18 cellular contexts compared by ENCODE assay signal in the genomic region with DNA sequence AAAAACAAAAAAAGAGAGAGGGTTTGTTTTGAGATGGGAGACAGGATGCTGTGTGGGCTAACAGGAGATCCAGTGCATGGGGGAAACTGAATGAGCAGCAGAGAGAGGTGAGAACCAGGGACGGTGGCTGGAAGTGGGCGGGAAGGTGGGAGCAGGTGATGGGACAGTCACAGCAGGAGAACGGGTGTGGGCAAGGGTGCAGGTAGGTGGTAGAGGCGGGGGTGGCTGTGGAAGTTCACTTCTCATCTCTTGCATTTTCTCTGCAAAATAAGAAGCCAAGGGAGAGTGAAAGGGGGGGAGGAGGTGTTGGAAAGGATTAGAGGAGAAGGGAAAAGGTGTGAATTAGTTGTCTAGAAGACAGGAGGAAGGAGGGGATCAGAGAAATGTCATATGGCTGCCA. TPM values are rescaled to one million over a fixed set of nuclear protein-coding genes. Genes with fewer than 3 reads are reported as not detected.
A peak's percentile ranks its signal among the peaks of the same experiment; 100 is the strongest.
DNase-seq lines count a peak whose midpoint lies in the region; ATAC-seq, FAIRE-seq and TF ChIP-seq lines count a peak whose summit lies in the region.
"Had no signal": no experiment of that assay in that cellular context is flagged by ENCODE, and none has a peak within 500 bp of the region (broad histone marks: within the 10 kb centered on the region; RNA-seq: fewer than 3 reads in every experiment).

No MANE protein-coding gene starts in this region.

- ATAC-seq in HepG2 (no peak), right lobe of liver (no peak), left lobe of liver (peak; percentile 7), GM19023 (IDR thresholded peaks at IDR 0.05; ENCODE audit: unreplicated experiment) (no peak), T-helper 17 cell (no peak)
- ATAC-seq: GM23338 had no signal

- TF ChIP-seq RAD21 in HepG2 (CRISPR knock-in tag; IDR thresholded peaks at IDR 0.05), result no peak

- 89% methylated on average over 4 of the region's 4 CpGs for WGBS in HepG2 (ENCODE audit: low lambda C conversion rate)
- WGBS in right lobe of liver (ENCODE audit: insufficient coverage, low coverage, low lambda C conversion rate, missing lambda C conversion rate), result 63% methylated on average over 4 of the region's 4 CpGs
- WGBS in esophagus muscularis mucosa, result 76% methylated on average over 4 of the region's 4 CpGs

- FAIRE-seq in HepG2 (lab: Jason Lieb, UNC) (no peak), frontal cortex (lab: Jason Lieb, UNC) (no peak)
- FAIRE-seq: GM12891, HTR-8/SVneo had no signal

- DNase-seq in HepG2 (ENCODE audit: low spot score), result no peak
- DNase-seq in right lobe of liver, result no peak
- no peak for DNase-seq in left lobe of liver (ENCODE audit: low spot score)
- DNase-seq in posterior vena cava (ENCODE audit: low spot score), result peak; percentile 14
- DNase-seq in esophagus muscularis mucosa (ENCODE audit: extremely low spot score), result no peak
- no peak for DNase-seq in T-helper 17 cell
- DNase-seq in frontal cortex (ENCODE audit: low spot score in 2 of 2), result no peak
- DNase-seq: AML-193, Caco-2, DMS79, H7 had no signal

- H3K4me3 ChIP-seq in HepG2 (replicated peaks in 1 of 3; ENCODE audit: insufficient read depth in 1 of 3, low read depth in 2 of 3, low read length in 3 of 3), result no peak overlapping the region
- no peak overlapping the region for H3K4me3 ChIP-seq in right lobe of liver
- H3K4me3 ChIP-seq in esophagus muscularis mucosa, result no peak overlapping the region
- H3K4me3 ChIP-seq: BLaER1, GM23338 had no signal

- H3K27me3 ChIP-seq in HepG2 (ENCODE audit: control insufficient read depth in 1 of 2, insufficient read depth in 2 of 2, low read length in 2 of 2) (no peaks in the 10 kb centered on the region), right lobe of liver (no peaks in the 10 kb centered on the region), esophagus muscularis mucosa (no peaks in the 10 kb centered on the region)
- H3K27me3 ChIP-seq: BLaER1 had no signal

- CTCF ChIA-PET in HepG2 (lab: Yijun Ruan, JAX; ENCODE audit: low intra/inter-chr PET ratio, low total read pairs), result no interaction called here

- H3K9me3 ChIP-seq in HepG2 (ENCODE audit: low read length) (no peaks in the 10 kb centered on the region), right lobe of liver (no peaks in the 10 kb centered on the region), esophagus muscularis mucosa (no peaks in the 10 kb centered on the region), T-helper 17 cell (ENCODE audit: control insufficient read depth, low read length, poor library complexity, severe bottlenecking) (no peaks in the 10 kb centered on the region)
- H3K9me3 ChIP-seq: BLaER1, Caco-2 had no signal

- peaks cover 8% of the 10 kb centered on the region; the same call in 1 of the 2 replicates for H4K20me1 ChIP-seq in HepG2 (ENCODE audit: insufficient read depth, low read length)
- H4K20me1 ChIP-seq: BLaER1 had no signal

- H3K9ac ChIP-seq in HepG2 (ENCODE audit: insufficient read depth, low read depth, low read length), result no peak overlapping the region
- H3K9ac ChIP-seq: BLaER1 had no signal

- H3K4me1 Mint-ChIP-seq in T-helper 17 cell, result peaks cover 16% of the 10 kb centered on the region

- no peak overlapping the region for H3K4me2 ChIP-seq in HepG2 (ENCODE audit: low read depth, low read length)
- H3K4me2 ChIP-seq: BLaER1, GM23338 had no signal

- no TSS peak for BruUV-seq in HepG2 (replicated peaks; lab: Mats Ljungman, UMichigan)

- H3K79me2 ChIP-seq in HepG2 (ENCODE audit: insufficient read depth, low read length), result no peaks in the 10 kb centered on the region

- H3K36me3 ChIP-seq in HepG2 (replicated peaks in 1 of 2; ENCODE audit: control insufficient read depth in 1 of 2, insufficient read depth in 2 of 2, low read length in 2 of 2) (peaks cover 1 to 3% of the 10 kb centered on the region in 2 experiments; a peak in 3 of 5 replicates), right lobe of liver (no peaks in the 10 kb centered on the region), esophagus muscularis mucosa (peaks cover 0 to 31% (median 7%) of the 10 kb centered on the region in 4 donors)
- H3K36me3 ChIP-seq: BLaER1 had no signal

- H3K36me3 Mint-ChIP-seq in T-helper 17 cell (ENCODE audit: low read depth), result peaks cover 4% of the 10 kb centered on the region
- H3K36me3 Mint-ChIP-seq: CD8-positive, alpha-beta memory T cell had no signal

- H3K4me3 Mint-ChIP-seq in T-helper 17 cell, result no peak overlapping the region
- H3K4me3 Mint-ChIP-seq: CD8-positive, alpha-beta memory T cell; GM23338 had no signal

- H3K27me3 Mint-ChIP-seq in T-helper 17 cell, result peaks cover 25% of the 10 kb centered on the region

- no peak overlapping the region for H3K27ac Mint-ChIP-seq in T-helper 17 cell
- H3K27ac Mint-ChIP-seq: CD8-positive, alpha-beta memory T cell; GM23338 had no signal

- TF ChIP-seq EP300 in HepG2 (IDR thresholded peaks at IDR 0.05; ENCODE audit: low read depth in 2 of 2, low read length in 2 of 2), result no peak
- no peak for TF ChIP-seq EP300 in HepG2 (CRISPR knock-in tag; IDR thresholded peaks at IDR 0.05; ENCODE audit: borderline replicate concordance)
- TF ChIP-seq EP300 in esophagus muscularis mucosa (IDR thresholded peaks at IDR 0.05), result no peak

- TF ChIP-seq POLR2A in HepG2 (IDR thresholded peaks at IDR 0.05; ENCODE audit: insufficient read depth in 1 of 2, low read depth in 2 of 2, low read length in 2 of 2), result no peak
- no peak for TF ChIP-seq POLR2A in right lobe of liver (IDR thresholded peaks at IDR 0.05)
- no peak for TF ChIP-seq POLR2A in esophagus muscularis mucosa (IDR thresholded peaks at IDR 0.05; ENCODE audit: low read depth)

- peaks cover 34% of the 10 kb centered on the region for H3K4me1 ChIP-seq in HepG2 (ENCODE audit: insufficient read depth, low read length)
- H3K4me1 ChIP-seq in right lobe of liver, result peaks cover 0 to 19% (median 7%) of the 10 kb centered on the region in 4 donors
- H3K4me1 ChIP-seq in esophagus muscularis mucosa, result peaks cover 11 to 13% (median 12%) of the 10 kb centered on the region in 4 donors

- in situ Hi-C loops in HepG2 (cut with HindIII; ENCODE audit: extremely low pct_ligation_motif_present, low pct_unique_long_range_greater_than_20kb), result no loop called here

- POLR2A ChIA-PET in HepG2 (lab: Yijun Ruan, JAX), result interaction anchor here (1.3 to 1.5 kb wide), 2 partner anchors 22 to 23 kb away, joined by 4 to 10 read pairs; a partner anchor contains a TSS

- intact Hi-C loops in HepG2 (cut with micrococcal nuclease; ENCODE audit: unreplicated experiment) (no loop called here), right lobe of liver (cut with DNase I) (no loop called here), posterior vena cava (cut with DNase I) (no loop called here), esophagus muscularis mucosa (cut with DNase I) (no loop called here)

- no peak overlapping the region for H2AFZ ChIP-seq in HepG2 (ENCODE audit: low read length)
- H2AFZ ChIP-seq: GM23338 had no signal

- H3K27ac ChIP-seq in HepG2 (ENCODE audit: extremely low read length, insufficient read depth, low read length) (no peak overlapping the region), right lobe of liver (no peak overlapping the region), esophagus muscularis mucosa (replicated peaks in 1 of 4) (no peak overlapping the region)
- H3K27ac ChIP-seq: BLaER1 had no signal

- TF ChIP-seq CTCF in HepG2 (CRISPR knock-in tag; IDR thresholded peaks at IDR 0.05) (no peak), right lobe of liver (IDR thresholded peaks at IDR 0.05) (no peak), esophagus muscularis mucosa (IDR thresholded peaks at IDR 0.05) (no peak)

RNA-seq across cellular contexts. Expression of a gene that starts 21.9 kb away (rescaled TPM):
- total RNA-seq in HepG2 (2016; rRNA removed; fragmentation: Illumina TruSeq; extraction: Trizol) (17.9 and 22.1 TPM in 2 replicates), right lobe of liver (10 to 100 TPM; 19.9 to 57.9 (median 36.7) TPM), left lobe of liver (64.3 TPM), posterior vena cava (10 to 100 TPM; 17.4 to 23.0 TPM), esophagus muscularis mucosa (10 to 100 TPM; 24.9 to 47.8 (median 34.8) TPM), T-helper 17 cell (under 1 TPM in 1 of 2 donors, not detected in 1; 0.16 TPM), frontal cortex (4.5 TPM)
- total RNA-seq in HepG2 (2016; cell fraction: cytosol; rRNA removed; fragmentation: Illumina TruSeq; extraction: Trizol; ENCODE audit: low read depth), result 14.6 and 15.1 TPM in 2 replicates
- total RNA-seq in HepG2 (2016; cell fraction: insoluble cytoplasmic fraction; rRNA removed; fragmentation: Illumina TruSeq; extraction: Trizol), result 17.1 and 20.8 TPM in 2 replicates
- 19.2 and 21.9 TPM in 2 replicates for total RNA-seq in HepG2 (2016; cell fraction: membrane; rRNA removed; fragmentation: Illumina TruSeq; extraction: Trizol)
- total RNA-seq in HepG2 (2016; cell fraction: nucleus; rRNA removed; fragmentation: Illumina TruSeq; extraction: Trizol), result 11.9 and 15.2 TPM in 2 replicates
- 58.7 and 64.8 TPM in 2 replicates for polyA plus RNA-seq in HepG2 (2011; rRNA removed)
- polyA plus RNA-seq in HepG2 (2011; cell fraction: cytosol; rRNA removed), result 31.8 and 40.9 TPM in 2 replicates
- polyA plus RNA-seq in HepG2 (2011; cell fraction: nucleus; rRNA removed), result 155 and 176 TPM in 2 replicates
- polyA plus RNA-seq in HepG2 (2012), result 52.3 and 56.5 TPM in 2 replicates
- 5.2 and 6.0 TPM in 2 replicates for polyA plus RNA-seq in HepG2 (2016; cell fraction: cytosol; fragmentation: Illumina TruSeq; extraction: Trizol; ENCODE audit: low read depth)
- polyA plus RNA-seq in HepG2 (2016; cell fraction: insoluble cytoplasmic fraction; fragmentation: Illumina TruSeq; extraction: Trizol; ENCODE audit: low read depth), result 20.8 and 23.0 TPM in 2 replicates
- 11.3 and 11.6 TPM in 2 replicates for polyA plus RNA-seq in HepG2 (2016; cell fraction: membrane; fragmentation: Illumina TruSeq; extraction: Trizol; ENCODE audit: low read depth)
- polyA plus RNA-seq in HepG2 (2016; cell fraction: nucleus; fragmentation: Illumina TruSeq; extraction: Trizol; ENCODE audit: insufficient read depth, low read depth), result 61.3 and 68.3 TPM in 2 replicates
- polyA minus RNA-seq in HepG2 (2011; rRNA and poly(A)+ RNA removed; ENCODE audit: low replicate concordance), result 2.5 and 39.3 TPM in 2 replicates
- 13.8 and 18.9 TPM in 2 replicates for polyA minus RNA-seq in HepG2 (2011; cell fraction: cytosol; rRNA and poly(A)+ RNA removed)
- polyA minus RNA-seq in HepG2 (2011; cell fraction: nucleus; rRNA and poly(A)+ RNA removed), result 47.0 and 48.8 TPM in 2 replicates
- total RNA-seq: CD8-positive, alpha-beta memory T cell had no signal

RNA-seq across cellular contexts. Expression of a gene that starts 22.9 kb away (rescaled TPM):
- total RNA-seq in HepG2 (2016; rRNA removed; fragmentation: Illumina TruSeq; extraction: Trizol) (54.8 and 75.1 TPM in 2 replicates), right lobe of liver (10 to 100 TPM; 21.2 to 49.5 (median 24.0) TPM), left lobe of liver (24.2 TPM), posterior vena cava (10 to 100 TPM; 17.8 to 21.4 TPM), esophagus muscularis mucosa (10 to 100 TPM; 18.0 to 33.2 (median 27.3) TPM), T-helper 17 cell (10 to 100 TPM; 18.9 to 22.0 TPM), frontal cortex (17.1 TPM)
- total RNA-seq in HepG2 (2016; cell fraction: cytosol; rRNA removed; fragmentation: Illumina TruSeq; extraction: Trizol; ENCODE audit: low read depth), result 23.3 and 27.3 TPM in 2 replicates
- total RNA-seq in HepG2 (2016; cell fraction: insoluble cytoplasmic fraction; rRNA removed; fragmentation: Illumina TruSeq; extraction: Trizol), result 53.5 and 80.4 TPM in 2 replicates
- 39.3 and 49.4 TPM in 2 replicates for total RNA-seq in HepG2 (2016; cell fraction: membrane; rRNA removed; fragmentation: Illumina TruSeq; extraction: Trizol)
- 20.5 and 23.1 TPM in 2 replicates for total RNA-seq in HepG2 (2016; cell fraction: nucleus; rRNA removed; fragmentation: Illumina TruSeq; extraction: Trizol)
- 27.5 and 39.4 TPM in 2 replicates for polyA plus RNA-seq in HepG2 (2011; rRNA removed)
- 33.2 and 61.8 TPM in 2 replicates for polyA plus RNA-seq in HepG2 (2011; cell fraction: cytosol; rRNA removed)
- polyA plus RNA-seq in HepG2 (2011; cell fraction: nucleus; rRNA removed), result 30.3 and 31.5 TPM in 2 replicates
- polyA plus RNA-seq in HepG2 (2012), result 21.4 and 33.9 TPM in 2 replicates
- polyA plus RNA-seq in HepG2 (2016; cell fraction: cytosol; fragmentation: Illumina TruSeq; extraction: Trizol; ENCODE audit: low read depth), result 25.8 and 31.9 TPM in 2 replicates
- 83.6 and 90.1 TPM in 2 replicates for polyA plus RNA-seq in HepG2 (2016; cell fraction: insoluble cytoplasmic fraction; fragmentation: Illumina TruSeq; extraction: Trizol; ENCODE audit: low read depth)
- 40.3 and 46.6 TPM in 2 replicates for polyA plus RNA-seq in HepG2 (2016; cell fraction: membrane; fragmentation: Illumina TruSeq; extraction: Trizol; ENCODE audit: low read depth)
- polyA plus RNA-seq in HepG2 (2016; cell fraction: nucleus; fragmentation: Illumina TruSeq; extraction: Trizol; ENCODE audit: insufficient read depth, low read depth), result 39.6 and 43.0 TPM in 2 replicates
- 30.4 and 47.1 TPM in 2 replicates for polyA minus RNA-seq in HepG2 (2011; rRNA and poly(A)+ RNA removed; ENCODE audit: low replicate concordance)
- 11.2 and 16.5 TPM in 2 replicates for polyA minus RNA-seq in HepG2 (2011; cell fraction: cytosol; rRNA and poly(A)+ RNA removed)
- 6.3 and 8.4 TPM in 2 replicates for polyA minus RNA-seq in HepG2 (2011; cell fraction: nucleus; rRNA and poly(A)+ RNA removed)

RNA-seq across cellular contexts. Expression of a gene that starts 23.1 kb away (rescaled TPM):
- total RNA-seq in HepG2 (2016; rRNA removed; fragmentation: Illumina TruSeq; extraction: Trizol) (30.1 and 48.6 TPM in 2 replicates), right lobe of liver (10 to 100 TPM; 10.6 to 26.5 (median 18.7) TPM), left lobe of liver (12.8 TPM), posterior vena cava (1 to 10 TPM; 8.2 to 9.5 TPM), esophagus muscularis mucosa (10 to 100 TPM in 2 of 4 donors, 1 to 10 TPM in 2; 6.8 to 14.6 (median 9.1) TPM), T-helper 17 cell (10 to 100 TPM; 18.6 to 19.5 TPM), frontal cortex (6.9 TPM)
- 17.3 and 23.4 TPM in 2 replicates for total RNA-seq in HepG2 (2016; cell fraction: cytosol; rRNA removed; fragmentation: Illumina TruSeq; extraction: Trizol; ENCODE audit: low read depth)
- 25.7 and 50.3 TPM in 2 replicates for total RNA-seq in HepG2 (2016; cell fraction: insoluble cytoplasmic fraction; rRNA removed; fragmentation: Illumina TruSeq; extraction: Trizol)
- 19.8 TPM in 2 replicates for total RNA-seq in HepG2 (2016; cell fraction: membrane; rRNA removed; fragmentation: Illumina TruSeq; extraction: Trizol)
- total RNA-seq in HepG2 (2016; cell fraction: nucleus; rRNA removed; fragmentation: Illumina TruSeq; extraction: Trizol), result 43.2 and 49.1 TPM in 2 replicates
- polyA plus RNA-seq in HepG2 (2011; rRNA removed), result 40.0 and 41.5 TPM in 2 replicates
- polyA plus RNA-seq in HepG2 (2011; cell fraction: cytosol; rRNA removed), result 14.5 and 33.6 TPM in 2 replicates
- polyA plus RNA-seq in HepG2 (2011; cell fraction: nucleus; rRNA removed), result 222 and 300 TPM in 2 replicates
- polyA plus RNA-seq in HepG2 (2012), result 22.4 and 26.7 TPM in 2 replicates
- polyA plus RNA-seq in HepG2 (2016; cell fraction: cytosol; fragmentation: Illumina TruSeq; extraction: Trizol; ENCODE audit: low read depth), result 11.3 and 13.5 TPM in 2 replicates
- 26.8 and 33.0 TPM in 2 replicates for polyA plus RNA-seq in HepG2 (2016; cell fraction: insoluble cytoplasmic fraction; fragmentation: Illumina TruSeq; extraction: Trizol; ENCODE audit: low read depth)
- polyA plus RNA-seq in HepG2 (2016; cell fraction: membrane; fragmentation: Illumina TruSeq; extraction: Trizol; ENCODE audit: low read depth), result 16.0 and 17.2 TPM in 2 replicates
- polyA plus RNA-seq in HepG2 (2016; cell fraction: nucleus; fragmentation: Illumina TruSeq; extraction: Trizol; ENCODE audit: insufficient read depth, low read depth), result 104 and 118 TPM in 2 replicates
- 42.2 and 59.1 TPM in 2 replicates for polyA minus RNA-seq in HepG2 (2011; rRNA and poly(A)+ RNA removed; ENCODE audit: low replicate concordance)
- 14.7 and 27.3 TPM in 2 replicates for polyA minus RNA-seq in HepG2 (2011; cell fraction: cytosol; rRNA and poly(A)+ RNA removed)
- 31.5 and 33.4 TPM in 2 replicates for polyA minus RNA-seq in HepG2 (2011; cell fraction: nucleus; rRNA and poly(A)+ RNA removed)

RNA-seq across cellular contexts. Expression of a gene that starts 41.7 kb away (rescaled TPM):
- total RNA-seq in HepG2 (2016; rRNA removed; fragmentation: Illumina TruSeq; extraction: Trizol), result not detected in 2 replicates
- not detected in 2 replicates for total RNA-seq in HepG2 (2016; cell fraction: cytosol; rRNA removed; fragmentation: Illumina TruSeq; extraction: Trizol; ENCODE audit: low read depth)
- total RNA-seq in HepG2 (2016; cell fraction: insoluble cytoplasmic fraction; rRNA removed; fragmentation: Illumina TruSeq; extraction: Trizol), result not detected in 2 replicates
- 0.17 TPM in 1 of 2 replicates, not detected in the other for total RNA-seq in HepG2 (2016; cell fraction: membrane; rRNA removed; fragmentation: Illumina TruSeq; extraction: Trizol)
- not detected in 2 replicates for total RNA-seq in HepG2 (2016; cell fraction: nucleus; rRNA removed; fragmentation: Illumina TruSeq; extraction: Trizol)
- polyA plus RNA-seq in HepG2 (2011; rRNA removed), result 0.08 and 0.24 TPM in 2 replicates
- 0.09 TPM in 1 of 2 replicates, not detected in the other for polyA plus RNA-seq in HepG2 (2011; cell fraction: cytosol; rRNA removed)
- 1.6 and 2.0 TPM in 2 replicates for polyA plus RNA-seq in HepG2 (2011; cell fraction: nucleus; rRNA removed)
- 0.15 and 0.33 TPM in 2 replicates for polyA plus RNA-seq in HepG2 (2012)
- not detected in 2 replicates for polyA plus RNA-seq in HepG2 (2016; cell fraction: cytosol; fragmentation: Illumina TruSeq; extraction: Trizol; ENCODE audit: low read depth)
- not detected in 2 replicates for polyA plus RNA-seq in HepG2 (2016; cell fraction: insoluble cytoplasmic fraction; fragmentation: Illumina TruSeq; extraction: Trizol; ENCODE audit: low read depth)
- not detected in 2 replicates for polyA plus RNA-seq in HepG2 (2016; cell fraction: membrane; fragmentation: Illumina TruSeq; extraction: Trizol; ENCODE audit: low read depth)
- polyA plus RNA-seq in HepG2 (2016; cell fraction: nucleus; fragmentation: Illumina TruSeq; extraction: Trizol; ENCODE audit: insufficient read depth, low read depth), result 0.48 and 0.77 TPM in 2 replicates
- polyA minus RNA-seq in HepG2 (2011; rRNA and poly(A)+ RNA removed; ENCODE audit: low replicate concordance), result 0.26 and 0.52 TPM in 2 replicates
- not detected in 2 replicates for polyA minus RNA-seq in HepG2 (2011; cell fraction: cytosol; rRNA and poly(A)+ RNA removed)
- polyA minus RNA-seq in HepG2 (2011; cell fraction: nucleus; rRNA and poly(A)+ RNA removed), result not detected in 2 replicates
- total RNA-seq in right lobe of liver, result under 1 TPM in 4 of 6 experiments, not detected in 2; 0.20 to 0.55 (median 0.37) TPM
- 0.18 TPM for total RNA-seq in left lobe of liver
- under 1 TPM; 0.24 to 0.37 TPM for total RNA-seq in posterior vena cava
- under 1 TPM in 1 of 4 donors, not detected in 3; 0.50 TPM for total RNA-seq in esophagus muscularis mucosa
- 1 to 10 TPM in 1 of 2 donors, not detected in 1; 1.3 TPM for total RNA-seq in T-helper 17 cell
- total RNA-seq in frontal cortex, result 1.6 TPM
- total RNA-seq: G401, GM23338 had no signal
- polyA plus RNA-seq: CD8-positive, alpha-beta memory T cell had no signal

RNA-seq across cellular contexts. Expression of a gene that starts 53.9 kb away (rescaled TPM):
- total RNA-seq in HepG2 (2016; rRNA removed; fragmentation: Illumina TruSeq; extraction: Trizol), result 13.8 and 14.9 TPM in 2 replicates
- total RNA-seq in HepG2 (2016; cell fraction: cytosol; rRNA removed; fragmentation: Illumina TruSeq; extraction: Trizol; ENCODE audit: low read depth), result 3.8 and 4.6 TPM in 2 replicates
- 14.4 and 14.7 TPM in 2 replicates for total RNA-seq in HepG2 (2016; cell fraction: insoluble cytoplasmic fraction; rRNA removed; fragmentation: Illumina TruSeq; extraction: Trizol)
- total RNA-seq in HepG2 (2016; cell fraction: membrane; rRNA removed; fragmentation: Illumina TruSeq; extraction: Trizol), result 8.1 and 8.2 TPM in 2 replicates
- 6.0 and 6.9 TPM in 2 replicates for total RNA-seq in HepG2 (2016; cell fraction: nucleus; rRNA removed; fragmentation: Illumina TruSeq; extraction: Trizol)
- polyA plus RNA-seq in HepG2 (2011; rRNA removed), result 8.6 and 11.5 TPM in 2 replicates
- polyA plus RNA-seq in HepG2 (2011; cell fraction: cytosol; rRNA removed), result 9.7 and 14.5 TPM in 2 replicates
- 8.5 and 9.1 TPM in 2 replicates for polyA plus RNA-seq in HepG2 (2011; cell fraction: nucleus; rRNA removed)
- 7.8 and 10.7 TPM in 2 replicates for polyA plus RNA-seq in HepG2 (2012)
- polyA plus RNA-seq in HepG2 (2016; cell fraction: cytosol; fragmentation: Illumina TruSeq; extraction: Trizol; ENCODE audit: low read depth), result 6.7 and 8.7 TPM in 2 replicates
- polyA plus RNA-seq in HepG2 (2016; cell fraction: insoluble cytoplasmic fraction; fragmentation: Illumina TruSeq; extraction: Trizol; ENCODE audit: low read depth), result 19.6 and 21.5 TPM in 2 replicates
- 9.9 and 11.1 TPM in 2 replicates for polyA plus RNA-seq in HepG2 (2016; cell fraction: membrane; fragmentation: Illumina TruSeq; extraction: Trizol; ENCODE audit: low read depth)
- polyA plus RNA-seq in HepG2 (2016; cell fraction: nucleus; fragmentation: Illumina TruSeq; extraction: Trizol; ENCODE audit: insufficient read depth, low read depth), result 13.5 and 16.3 TPM in 2 replicates
- polyA minus RNA-seq in HepG2 (2011; rRNA and poly(A)+ RNA removed; ENCODE audit: low replicate concordance), result 5.6 and 6.0 TPM in 2 replicates
- polyA minus RNA-seq in HepG2 (2011; cell fraction: cytosol; rRNA and poly(A)+ RNA removed), result 2.2 and 6.5 TPM in 2 replicates
- 1.2 and 1.9 TPM in 2 replicates for polyA minus RNA-seq in HepG2 (2011; cell fraction: nucleus; rRNA and poly(A)+ RNA removed)
- total RNA-seq in right lobe of liver, result 10 to 100 TPM; 13.2 to 27.9 (median 16.5) TPM
- total RNA-seq in left lobe of liver, result 19.0 TPM
- total RNA-seq in posterior vena cava, result 10 to 100 TPM; 19.3 to 23.1 TPM
- 10 to 100 TPM; 24.1 to 39.4 (median 35.8) TPM for total RNA-seq in esophagus muscularis mucosa
- 10 to 100 TPM; 49.3 to 63.8 TPM for total RNA-seq in T-helper 17 cell
- 3.3 TPM for total RNA-seq in frontal cortex
